8 cellular contexts compared by ENCODE assay signal in the genomic region with DNA sequence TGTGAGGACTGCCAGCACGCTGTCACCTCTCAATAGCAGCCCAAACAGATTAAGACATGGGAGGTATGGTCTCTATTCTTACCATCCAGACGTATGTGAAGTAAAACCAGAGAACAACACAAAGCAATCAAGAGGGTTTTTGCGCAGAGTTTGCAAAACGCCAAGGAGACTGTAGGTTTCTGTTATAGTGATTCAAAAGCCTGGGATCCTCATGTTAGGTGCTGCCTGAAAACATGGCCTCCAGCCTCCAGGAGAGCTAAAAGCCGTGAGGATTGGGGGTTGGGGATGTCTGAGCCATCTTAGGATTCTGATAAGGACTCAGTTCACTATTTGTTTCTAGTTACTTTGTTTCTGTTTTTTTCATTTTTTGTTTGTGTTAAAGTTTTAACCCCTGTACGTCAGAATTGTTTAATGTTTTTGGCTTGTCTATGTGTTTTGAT. TPM values are rescaled to one million over a fixed set of nuclear protein-coding genes. Genes with fewer than 3 reads are reported as not detected.
DNase-seq lines count a peak whose midpoint lies in the region; ATAC-seq and TF ChIP-seq lines count a peak whose summit lies in the region.

No MANE protein-coding gene starts in this region.

- peak overlapping the region; percentile 79 for H3K9ac ChIP-seq in BLaER1

- H3K27ac ChIP-seq in BLaER1 = peak overlapping the region; percentile 84
- peak overlapping the region; percentile 98 for H3K27ac ChIP-seq in VCaP

- peaks cover 7% of the 10 kb centered on the region for H4K20me1 ChIP-seq in BLaER1

- peak overlapping the region; percentile 68 for H3K4me3 ChIP-seq in BLaER1
- peak overlapping the region; percentile 51 for H3K4me3 ChIP-seq in fibroblast of pulmonary artery (replicated peaks; ENCODE audit: low read depth, low read length)

- ATAC-seq in stimulated activated naive CD8-positive, alpha-beta T cell treated with anti-CD3 and anti-CD28 coated beads, Interleukin-15, Interleukin-2, amounts not matched to agents 100 U/mL and 50 U/mL, for 24 hours = no peak
- no peak for ATAC-seq in HG02588 (IDR thresholded peaks at IDR 0.05; ENCODE audit: unreplicated experiment)
- ATAC-seq in HG03280 (IDR thresholded peaks at IDR 0.05; ENCODE audit: unreplicated experiment) = no peak
- ATAC-seq in HG02610 (IDR thresholded peaks at IDR 0.05; ENCODE audit: unreplicated experiment) = no peak

- H3K36me3 ChIP-seq in BLaER1 = no peaks in the 10 kb centered on the region

- no peaks in the 10 kb centered on the region; the same call in 1 of the 2 replicates for H3K9me3 ChIP-seq in BLaER1

- H3K4me1 ChIP-seq in BLaER1 = peaks cover 71% of the 10 kb centered on the region

- peak; percentile 44 for DNase-seq in HT1080 (ENCODE audit: low read depth)
- DNase-seq in fibroblast of pulmonary artery (ENCODE audit: low read depth) = peak; percentile 49
- DNase-seq in stimulated activated naive CD8-positive, alpha-beta T cell treated with anti-CD3 and anti-CD28 coated beads, Interleukin-15, Interleukin-2, amounts not matched to agents 100 U/mL and 50 U/mL, for 24 hours = peak; percentile 49

- TF ChIP-seq CTCF in VCaP (conservative IDR thresholded peaks at IDR 0.05) = no peak
- TF ChIP-seq CTCF in fibroblast of pulmonary artery (IDR thresholded peaks at IDR 0.05; ENCODE audit: low read length, missing control alignments) = no peak

- H3K4me2 ChIP-seq in BLaER1 = peak overlapping the region; percentile 75

- no peaks in the 10 kb centered on the region for H3K27me3 ChIP-seq in BLaER1

RNA-seq across cellular contexts. Expression of a gene that starts 4.2 kb away (rescaled TPM):
- total RNA-seq in HT1080 (2014; rRNA removed; shearing (Covaris generic)) = 342 and 347 TPM in 2 replicates
- polyA plus RNA-seq in HT1080 (2015; cell fraction: cytosol; rRNA removed) = 354 and 377 TPM in 2 replicates
- polyA plus RNA-seq in HT1080 (2015; cell fraction: nucleus; rRNA removed) = 453 and 528 TPM in 2 replicates

RNA-seq across cellular contexts. Expression of a gene that starts 52.8 kb away (rescaled TPM):
- total RNA-seq in HT1080 (2014; rRNA removed; shearing (Covaris generic)) = 3.5 and 5.6 TPM in 2 replicates
- 12.4 and 14.0 TPM in 2 replicates for polyA plus RNA-seq in HT1080 (2015; cell fraction: cytosol; rRNA removed)
- polyA plus RNA-seq in HT1080 (2015; cell fraction: nucleus; rRNA removed) = 4.1 and 5.4 TPM in 2 replicates

RNA-seq across cellular contexts. Expression of a gene that starts 53.2 kb away (rescaled TPM):
- 40.4 and 43.3 TPM in 2 replicates for total RNA-seq in HT1080 (2014; rRNA removed; shearing (Covaris generic))
- 35.6 and 42.4 TPM in 2 replicates for polyA plus RNA-seq in HT1080 (2015; cell fraction: cytosol; rRNA removed)
- polyA plus RNA-seq in HT1080 (2015; cell fraction: nucleus; rRNA removed) = 39.8 and 44.6 TPM in 2 replicates

RNA-seq across cellular contexts. Expression of a gene that starts 58.5 kb away (rescaled TPM):
- 20.7 and 21.1 TPM in 2 replicates for total RNA-seq in HT1080 (2014; rRNA removed; shearing (Covaris generic))
- 28.2 and 29.1 TPM in 2 replicates for polyA plus RNA-seq in HT1080 (2015; cell fraction: cytosol; rRNA removed)
- polyA plus RNA-seq in HT1080 (2015; cell fraction: nucleus; rRNA removed) = 21.9 and 28.0 TPM in 2 replicates
